ENCODE assay signal across 8 cellular contexts in the genomic region with DNA sequence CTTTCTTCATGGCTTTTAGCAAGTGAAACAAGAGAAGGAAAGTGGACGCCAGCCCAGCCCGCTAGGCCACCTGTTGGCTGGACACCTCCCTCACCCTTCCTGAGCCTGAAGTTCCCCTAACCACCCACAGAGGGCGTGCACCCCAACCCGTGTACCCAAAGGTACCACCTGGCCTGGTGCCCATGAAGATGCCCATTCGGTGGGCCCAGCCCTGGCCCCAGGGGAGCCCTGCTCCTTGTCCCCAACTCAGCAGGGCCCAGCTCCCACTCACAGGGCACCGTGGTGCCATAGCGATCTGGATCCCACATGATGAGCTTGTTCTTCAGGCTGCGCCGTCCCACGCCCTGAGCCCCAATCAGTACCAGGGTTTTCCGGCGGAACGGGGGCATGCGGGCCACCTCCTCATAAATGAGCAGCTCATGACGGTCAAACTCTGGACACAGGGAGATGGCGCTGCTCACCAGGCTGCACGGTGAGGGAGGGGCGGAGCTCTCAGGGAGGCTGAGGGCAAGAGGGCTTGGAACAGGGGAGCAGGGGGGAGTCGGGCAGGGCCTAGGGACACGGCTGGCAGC. TPM values are rescaled to one million over a fixed set of nuclear protein-coding genes. Genes with fewer than 3 reads are reported as not detected.
DNase-seq lines count a peak whose midpoint lies in the region; ATAC-seq, FAIRE-seq and TF ChIP-seq lines count a peak whose summit lies in the region.

No MANE protein-coding gene starts in this region.

- no peak overlapping the region for H3K4me2 ChIP-seq in H1 (ENCODE audit: insufficient read depth in 1 of 2, low read depth in 2 of 2, low read length in 2 of 2)
- H3K4me2 ChIP-seq in neural progenitor cell: no peak overlapping the region

- peaks cover 10% of the 10 kb centered on the region for H3K4me1 Mint-ChIP-seq in neural progenitor cell

- peak; percentile 52 for FAIRE-seq in H1 (lab: Jason Lieb, UNC)

- no peaks in the 10 kb centered on the region for H3K79me1 ChIP-seq in H1 (ENCODE audit: low read depth, low read length)

- H3K4me1 ChIP-seq in H1 (replicated peaks in 1 of 4; ENCODE audit: control insufficient read depth in 3 of 4, insufficient read depth in 4 of 4, low read length in 3 of 4) (peaks cover 0 to 8% (median 6%) of the 10 kb centered on the region in 4 experiments; a peak in 5 of 7 replicates), neural progenitor cell (peaks cover 3% of the 10 kb centered on the region)

- POLR2A ChIA-PET in H1 (lab: Charles Lee; ENCODE audit: partially characterized antibody): interaction anchor here (0.8 kb wide), 1 partner anchor 229 kb away, joined by 3 read pairs; no protein-coding TSS in a partner anchor

- CTCF ChIA-PET in H1 (lab: Charles Lee; ENCODE audit: partially characterized antibody): interaction anchor here (0.5 to 10.0 kb wide), 43 partner anchors 15 to 1577 kb away, joined by 3 to 403 read pairs (median 4); a partner anchor contains a TSS

- H2AFZ ChIP-seq in H1 (ENCODE audit: low read length): no peak overlapping the region
- H2AFZ ChIP-seq in neural progenitor cell (replicated peaks): no peak overlapping the region

- H2BK120ac ChIP-seq in H1 (replicated peaks; ENCODE audit: low read depth, low read length): no peak overlapping the region

- H3K23me2 ChIP-seq in H1 (ENCODE audit: low read depth, low read length): no peaks in the 10 kb centered on the region

- TF ChIP-seq EP300 in H1 (IDR thresholded peaks at IDR 0.05; ENCODE audit: borderline replicate concordance in 1 of 2, low read depth in 2 of 2, low read length in 2 of 2): no peak

- H3K4me3 ChIP-seq in MG63: no peak overlapping the region
- no peak overlapping the region for H3K4me3 ChIP-seq in H1 (ENCODE audit: extremely low read depth in 1 of 4, insufficient read depth in 2 of 4, low read depth in 3 of 4, low read length in 4 of 4)
- no peak overlapping the region for H3K4me3 ChIP-seq in neural progenitor cell

- no peak for TF ChIP-seq POLR2A in H1 (IDR thresholded peaks at IDR 0.05; ENCODE audit: control extremely low read depth in 1 of 2, low read depth in 2 of 2, low read length in 2 of 2)

- TF ChIP-seq RAD21 in H1 (IDR thresholded peaks at IDR 0.05 in 1 of 2, conservative IDR thresholded peaks at IDR 0.05 in 1 of 2; ENCODE audit: low read depth in 2 of 2, low read length in 2 of 2): peak; percentile 32 to 52

- H3K4me3 Mint-ChIP-seq in neural progenitor cell: no peak overlapping the region

- no peak overlapping the region for H3K27ac ChIP-seq in H1 (ENCODE audit: low read depth, low read length)
- H3K27ac ChIP-seq in neural progenitor cell: no peak overlapping the region

- no peak overlapping the region for H3K27ac Mint-ChIP-seq in neural progenitor cell

- peaks cover 2% of the 10 kb centered on the region for H3K27me3 Mint-ChIP-seq in neural progenitor cell (ENCODE audit: insufficient read depth, low read depth)

- H4K91ac ChIP-seq in H1 (replicated peaks; ENCODE audit: insufficient read length, low read length): no peak overlapping the region

- H3K9ac ChIP-seq in H1 (replicated peaks in 1 of 4; ENCODE audit: extremely low read depth in 1 of 4, low read depth in 3 of 4, low read length in 3 of 4): no peak overlapping the region
- H3K9ac ChIP-seq in neural progenitor cell: no peak overlapping the region

- H3K36me3 ChIP-seq in MG63: no peaks in the 10 kb centered on the region
- no peaks in the 10 kb centered on the region; a peak in 2 of 8 replicates for H3K36me3 ChIP-seq in H1 (ENCODE audit: control insufficient read depth in 2 of 4, insufficient read depth in 4 of 4, low read length in 3 of 4)
- no peaks in the 10 kb centered on the region for H3K36me3 ChIP-seq in neural progenitor cell

- H3K56ac ChIP-seq in H1 (replicated peaks; ENCODE audit: insufficient read length, low read depth, low read length): no peak overlapping the region

- no peak overlapping the region for H4K5ac ChIP-seq in H1 (ENCODE audit: insufficient read length, low read depth, low read length)

- TF ChIP-seq CTCF in H1 (IDR thresholded peaks at IDR 0.05; ENCODE audit: control extremely low read depth in 1 of 3, insufficient read depth in 1 of 3, low read depth in 1 of 3, low read length in 3 of 3) (peak; percentile 90 to 95 (median 92)), neural progenitor cell (IDR thresholded peaks at IDR 0.05) (peak; percentile 79)

- H4K8ac ChIP-seq in H1 (ENCODE audit: extremely low read depth, insufficient read depth, low read length): no peak overlapping the region; the same call in 1 of the 2 replicates

- H3K23ac ChIP-seq in H1 (ENCODE audit: insufficient read length): no peak overlapping the region

- H4K20me1 ChIP-seq in H1 (replicated peaks in 1 of 2; ENCODE audit: control insufficient read depth in 1 of 2, insufficient read depth in 2 of 2, low read length in 2 of 2): peaks cover 0 to 8% of the 10 kb centered on the region in 2 experiments
- peaks cover 8% of the 10 kb centered on the region for H4K20me1 ChIP-seq in neural progenitor cell (ENCODE audit: low read depth)

- H3K9me3 ChIP-seq in MG63 (no peaks in the 10 kb centered on the region), H1 (ENCODE audit: insufficient read depth in 2 of 2, low read depth in 1 of 2, low read length in 1 of 2) (no peaks in the 10 kb centered on the region), neural progenitor cell (ENCODE audit: low read depth) (no peaks in the 10 kb centered on the region)

- H3K27me3 ChIP-seq in MG63: peaks cover 3% of the 10 kb centered on the region; the same call in 1 of the 2 replicates
- no peaks in the 10 kb centered on the region for H3K27me3 ChIP-seq in H1 (replicated peaks in 1 of 4; ENCODE audit: control insufficient read depth in 3 of 4, extremely low read depth in 1 of 4, insufficient read depth in 3 of 4, low read length in 3 of 4)
- H3K27me3 ChIP-seq in neural progenitor cell: no peaks in the 10 kb centered on the region

- no peak overlapping the region for H2AK5ac ChIP-seq in H1 (ENCODE audit: low read depth, low read length)

- H3K79me2 ChIP-seq in H1 (ENCODE audit: control insufficient read depth in 1 of 2, insufficient read depth in 2 of 2, low read length in 2 of 2) (no peaks in the 10 kb centered on the region), neural progenitor cell (ENCODE audit: low read depth) (no peaks in the 10 kb centered on the region)

- 73% methylated on average over 20 of the region's 20 CpGs; no CpG with 5 or more reads in 1 of the 2 experiments for WGBS in H1 (ENCODE audit: extremely low coverage in 1 of 2, insufficient coverage in 1 of 2, insufficient read length in 1 of 2, insufficient replicate concordance in 2 of 2, low coverage in 1 of 2, low lambda C conversion rate in 2 of 2, missing lambda C conversion rate in 1 of 2), 2 experiments

- no peaks in the 10 kb centered on the region for H3K9me3 Mint-ChIP-seq in neural progenitor cell

- H3K36me3 Mint-ChIP-seq in neural progenitor cell: peaks cover 4% of the 10 kb centered on the region

- no peak overlapping the region for H3K4ac ChIP-seq in H1 (replicated peaks; ENCODE audit: insufficient read length, low read depth, low read length)

- H2BK12ac ChIP-seq in H1 (ENCODE audit: low read depth, low read length): no peak overlapping the region

- H3K18ac ChIP-seq in H1 (ENCODE audit: extremely low read depth, low read length): no peak overlapping the region

- peak; percentile 48 for DNase-seq in GM03348 (ENCODE audit: low spot score)
- DNase-seq in MG63: peak; percentile 53
- peak; percentile 44 for DNase-seq in activated CD4-positive, alpha-beta T cell treated with anti-CD3 and anti-CD28 coated beads, Interleukin-2, amount 50 U/mL, for 1 hour
- peak in 1 of 2 experiments; percentile 86 for DNase-seq in H1 (ENCODE audit: low read depth in 1 of 2, low spot score in 2 of 2)
- peak; percentile 74 for DNase-seq in neural progenitor cell (ENCODE audit: low spot score)
- DNase-seq in C1 segment of cervical spinal cord (lab: John Stamatoyannopoulos, UW): no peak

- no peak overlapping the region for H2BK5ac ChIP-seq in H1 (ENCODE audit: low read depth, low read length)

- no peak overlapping the region for H2BK15ac ChIP-seq in H1 (ENCODE audit: low read length)

- H3F3A ChIP-seq in neural progenitor cell (ENCODE audit: low read depth): no peaks in the 10 kb centered on the region

- H3K14ac ChIP-seq in H1 (ENCODE audit: insufficient read length): no peak overlapping the region

- ATAC-seq in GM19395 (IDR thresholded peaks at IDR 0.05; ENCODE audit: unreplicated experiment) (no peak), GM21515 (IDR thresholded peaks at IDR 0.05; ENCODE audit: unreplicated experiment) (no peak)

- no peak overlapping the region for H2BK20ac ChIP-seq in H1 (ENCODE audit: low read length)

RNA-seq across cellular contexts. Expression of a gene that starts 26.8 kb away (rescaled TPM):
- 1.0 and 3.7 TPM in 2 replicates for total RNA-seq in MG63 (2014; rRNA removed; shearing (Covaris generic); ENCODE audit: low replicate concordance)
- total RNA-seq in H1 (2021; fragmentation: NEBNext Ultra II Directional; extraction: Animal tissue kit (Norgen Biotek cat#: 25700)): 30.9 and 31.6 TPM in 2 replicates
- 33.5 and 34.1 TPM in 2 replicates for polyA plus RNA-seq in H1 (2011; rRNA removed)
- polyA plus RNA-seq in H1 (2011; cell fraction: cytosol; rRNA removed): 32.2 TPM
- 34.9 TPM for polyA plus RNA-seq in H1 (2011; cell fraction: nucleus; rRNA removed)
- polyA plus RNA-seq in H1 (2012, experiment 1 of 2): 24.3 to 30.8 TPM (median 28.2 TPM) in 4 replicates
- 35.9 TPM for polyA plus RNA-seq in H1 (2012, experiment 2 of 2)
- polyA plus RNA-seq in H1 (2013, experiment 1 of 2): 12.0 TPM
- polyA plus RNA-seq in H1 (2013, experiment 2 of 2): 12.3 TPM
- polyA minus RNA-seq in H1 (2011; rRNA and poly(A)+ RNA removed): 41.6 and 46.0 TPM in 2 replicates
- polyA minus RNA-seq in H1 (2011; cell fraction: cytosol; rRNA and poly(A)+ RNA removed): 23.7 TPM
- polyA minus RNA-seq in H1 (2011; cell fraction: nucleus; rRNA and poly(A)+ RNA removed): 15.2 TPM
- 7.8 and 24.5 TPM in 2 replicates for total RNA-seq in neural progenitor cell (ENCODE audit: low replicate concordance)

RNA-seq across cellular contexts. Expression of a gene that starts 33.5 kb away (rescaled TPM):
- not detected in 2 replicates for total RNA-seq in MG63 (2014; rRNA removed; shearing (Covaris generic); ENCODE audit: low replicate concordance)
- total RNA-seq in H1 (2021; fragmentation: NEBNext Ultra II Directional; extraction: Animal tissue kit (Norgen Biotek cat#: 25700)): not detected in 2 replicates
- polyA plus RNA-seq in H1 (2011; rRNA removed): 0.06 and 0.14 TPM in 2 replicates
- 0.13 TPM for polyA plus RNA-seq in H1 (2011; cell fraction: cytosol; rRNA removed)
- polyA plus RNA-seq in H1 (2011; cell fraction: nucleus; rRNA removed): not detected
- polyA plus RNA-seq in H1 (2012, experiment 1 of 2): 0.11 TPM in 1 of 4 replicates, not detected in the others
- not detected for polyA plus RNA-seq in H1 (2012, experiment 2 of 2)
- polyA plus RNA-seq in H1 (2013, experiment 1 of 2): 0.02 TPM
- 0.02 TPM for polyA plus RNA-seq in H1 (2013, experiment 2 of 2)
- polyA minus RNA-seq in H1 (2011; rRNA and poly(A)+ RNA removed): 0.17 TPM in 1 of 2 replicates, not detected in the other
- polyA minus RNA-seq in H1 (2011; cell fraction: cytosol; rRNA and poly(A)+ RNA removed): not detected
- polyA minus RNA-seq in H1 (2011; cell fraction: nucleus; rRNA and poly(A)+ RNA removed): not detected
- total RNA-seq in neural progenitor cell (ENCODE audit: low replicate concordance): not detected in 2 replicates

RNA-seq across cellular contexts. Expression of a gene that starts 47.6 kb away (rescaled TPM):
- total RNA-seq in MG63 (2014; rRNA removed; shearing (Covaris generic); ENCODE audit: low replicate concordance): 3.9 and 4.4 TPM in 2 replicates
- 5.5 and 6.1 TPM in 2 replicates for total RNA-seq in H1 (2021; fragmentation: NEBNext Ultra II Directional; extraction: Animal tissue kit (Norgen Biotek cat#: 25700))
- 3.1 and 3.8 TPM in 2 replicates for polyA plus RNA-seq in H1 (2011; rRNA removed)
- 6.2 TPM for polyA plus RNA-seq in H1 (2011; cell fraction: cytosol; rRNA removed)
- 21.1 TPM for polyA plus RNA-seq in H1 (2011; cell fraction: nucleus; rRNA removed)
- polyA plus RNA-seq in H1 (2012, experiment 1 of 2): 6.1 to 7.7 TPM (median 7.3 TPM) in 4 replicates
- polyA plus RNA-seq in H1 (2012, experiment 2 of 2): 1.8 TPM
- 5.1 TPM for polyA plus RNA-seq in H1 (2013, experiment 1 of 2)
- polyA plus RNA-seq in H1 (2013, experiment 2 of 2): 5.1 TPM
- 5.6 and 6.1 TPM in 2 replicates for polyA minus RNA-seq in H1 (2011; rRNA and poly(A)+ RNA removed)
- 5.9 TPM for polyA minus RNA-seq in H1 (2011; cell fraction: cytosol; rRNA and poly(A)+ RNA removed)
- 9.3 TPM for polyA minus RNA-seq in H1 (2011; cell fraction: nucleus; rRNA and poly(A)+ RNA removed)
- 6.1 and 7.0 TPM in 2 replicates for total RNA-seq in neural progenitor cell (ENCODE audit: low replicate concordance)

Comparison
In these comparisons a context has a peak if more than half of its experiments do, and no peak if none do; other contexts are left out.
1. DNase-seq: peak in GM03348 (single experiment), MG63 (single experiment), activated CD4-positive, alpha-beta T cell treated with anti-CD3 and anti-CD28 coated beads, Interleukin-2, amount 50 U/mL, for 1 hour (single experiment) and neural progenitor cell (single experiment); none in C1 segment of cervical spinal cord (0 of 14).